ENCODE assay signal across 1 cellular context in the genomic region with DNA sequence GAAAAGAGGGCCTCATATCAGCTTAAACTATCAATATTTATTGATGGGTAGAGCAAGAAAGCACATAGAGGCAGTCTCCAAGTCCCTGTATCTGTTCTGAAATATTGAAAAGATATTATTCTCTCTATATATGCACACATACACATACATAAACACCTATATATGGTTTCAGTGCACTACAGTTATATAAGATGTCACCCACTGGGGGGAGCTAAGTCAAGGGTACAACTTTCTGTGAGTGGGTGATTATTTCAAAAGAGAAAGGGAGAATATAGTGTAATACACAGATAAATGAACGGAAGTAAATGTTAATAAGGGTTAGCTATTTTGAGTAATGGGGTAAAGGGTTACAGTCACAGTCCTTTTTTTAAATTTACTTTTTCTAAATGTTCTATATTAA.
TF ChIP-seq lines count a peak whose summit lies in the region.

No MANE protein-coding gene starts in this region.

TF ChIP-seq in H1, 55 proteins besides CTCF, POLR2A, EP300 and RAD21:
- no peak for TF ChIP-seq KDM5A (IDR thresholded peaks at IDR 0.05; ENCODE audit: low read length)
- no peak for TF ChIP-seq POU5F1 (IDR thresholded peaks at IDR 0.05; ENCODE audit: low read depth, low read length)
- TF ChIP-seq, protein P1, sequence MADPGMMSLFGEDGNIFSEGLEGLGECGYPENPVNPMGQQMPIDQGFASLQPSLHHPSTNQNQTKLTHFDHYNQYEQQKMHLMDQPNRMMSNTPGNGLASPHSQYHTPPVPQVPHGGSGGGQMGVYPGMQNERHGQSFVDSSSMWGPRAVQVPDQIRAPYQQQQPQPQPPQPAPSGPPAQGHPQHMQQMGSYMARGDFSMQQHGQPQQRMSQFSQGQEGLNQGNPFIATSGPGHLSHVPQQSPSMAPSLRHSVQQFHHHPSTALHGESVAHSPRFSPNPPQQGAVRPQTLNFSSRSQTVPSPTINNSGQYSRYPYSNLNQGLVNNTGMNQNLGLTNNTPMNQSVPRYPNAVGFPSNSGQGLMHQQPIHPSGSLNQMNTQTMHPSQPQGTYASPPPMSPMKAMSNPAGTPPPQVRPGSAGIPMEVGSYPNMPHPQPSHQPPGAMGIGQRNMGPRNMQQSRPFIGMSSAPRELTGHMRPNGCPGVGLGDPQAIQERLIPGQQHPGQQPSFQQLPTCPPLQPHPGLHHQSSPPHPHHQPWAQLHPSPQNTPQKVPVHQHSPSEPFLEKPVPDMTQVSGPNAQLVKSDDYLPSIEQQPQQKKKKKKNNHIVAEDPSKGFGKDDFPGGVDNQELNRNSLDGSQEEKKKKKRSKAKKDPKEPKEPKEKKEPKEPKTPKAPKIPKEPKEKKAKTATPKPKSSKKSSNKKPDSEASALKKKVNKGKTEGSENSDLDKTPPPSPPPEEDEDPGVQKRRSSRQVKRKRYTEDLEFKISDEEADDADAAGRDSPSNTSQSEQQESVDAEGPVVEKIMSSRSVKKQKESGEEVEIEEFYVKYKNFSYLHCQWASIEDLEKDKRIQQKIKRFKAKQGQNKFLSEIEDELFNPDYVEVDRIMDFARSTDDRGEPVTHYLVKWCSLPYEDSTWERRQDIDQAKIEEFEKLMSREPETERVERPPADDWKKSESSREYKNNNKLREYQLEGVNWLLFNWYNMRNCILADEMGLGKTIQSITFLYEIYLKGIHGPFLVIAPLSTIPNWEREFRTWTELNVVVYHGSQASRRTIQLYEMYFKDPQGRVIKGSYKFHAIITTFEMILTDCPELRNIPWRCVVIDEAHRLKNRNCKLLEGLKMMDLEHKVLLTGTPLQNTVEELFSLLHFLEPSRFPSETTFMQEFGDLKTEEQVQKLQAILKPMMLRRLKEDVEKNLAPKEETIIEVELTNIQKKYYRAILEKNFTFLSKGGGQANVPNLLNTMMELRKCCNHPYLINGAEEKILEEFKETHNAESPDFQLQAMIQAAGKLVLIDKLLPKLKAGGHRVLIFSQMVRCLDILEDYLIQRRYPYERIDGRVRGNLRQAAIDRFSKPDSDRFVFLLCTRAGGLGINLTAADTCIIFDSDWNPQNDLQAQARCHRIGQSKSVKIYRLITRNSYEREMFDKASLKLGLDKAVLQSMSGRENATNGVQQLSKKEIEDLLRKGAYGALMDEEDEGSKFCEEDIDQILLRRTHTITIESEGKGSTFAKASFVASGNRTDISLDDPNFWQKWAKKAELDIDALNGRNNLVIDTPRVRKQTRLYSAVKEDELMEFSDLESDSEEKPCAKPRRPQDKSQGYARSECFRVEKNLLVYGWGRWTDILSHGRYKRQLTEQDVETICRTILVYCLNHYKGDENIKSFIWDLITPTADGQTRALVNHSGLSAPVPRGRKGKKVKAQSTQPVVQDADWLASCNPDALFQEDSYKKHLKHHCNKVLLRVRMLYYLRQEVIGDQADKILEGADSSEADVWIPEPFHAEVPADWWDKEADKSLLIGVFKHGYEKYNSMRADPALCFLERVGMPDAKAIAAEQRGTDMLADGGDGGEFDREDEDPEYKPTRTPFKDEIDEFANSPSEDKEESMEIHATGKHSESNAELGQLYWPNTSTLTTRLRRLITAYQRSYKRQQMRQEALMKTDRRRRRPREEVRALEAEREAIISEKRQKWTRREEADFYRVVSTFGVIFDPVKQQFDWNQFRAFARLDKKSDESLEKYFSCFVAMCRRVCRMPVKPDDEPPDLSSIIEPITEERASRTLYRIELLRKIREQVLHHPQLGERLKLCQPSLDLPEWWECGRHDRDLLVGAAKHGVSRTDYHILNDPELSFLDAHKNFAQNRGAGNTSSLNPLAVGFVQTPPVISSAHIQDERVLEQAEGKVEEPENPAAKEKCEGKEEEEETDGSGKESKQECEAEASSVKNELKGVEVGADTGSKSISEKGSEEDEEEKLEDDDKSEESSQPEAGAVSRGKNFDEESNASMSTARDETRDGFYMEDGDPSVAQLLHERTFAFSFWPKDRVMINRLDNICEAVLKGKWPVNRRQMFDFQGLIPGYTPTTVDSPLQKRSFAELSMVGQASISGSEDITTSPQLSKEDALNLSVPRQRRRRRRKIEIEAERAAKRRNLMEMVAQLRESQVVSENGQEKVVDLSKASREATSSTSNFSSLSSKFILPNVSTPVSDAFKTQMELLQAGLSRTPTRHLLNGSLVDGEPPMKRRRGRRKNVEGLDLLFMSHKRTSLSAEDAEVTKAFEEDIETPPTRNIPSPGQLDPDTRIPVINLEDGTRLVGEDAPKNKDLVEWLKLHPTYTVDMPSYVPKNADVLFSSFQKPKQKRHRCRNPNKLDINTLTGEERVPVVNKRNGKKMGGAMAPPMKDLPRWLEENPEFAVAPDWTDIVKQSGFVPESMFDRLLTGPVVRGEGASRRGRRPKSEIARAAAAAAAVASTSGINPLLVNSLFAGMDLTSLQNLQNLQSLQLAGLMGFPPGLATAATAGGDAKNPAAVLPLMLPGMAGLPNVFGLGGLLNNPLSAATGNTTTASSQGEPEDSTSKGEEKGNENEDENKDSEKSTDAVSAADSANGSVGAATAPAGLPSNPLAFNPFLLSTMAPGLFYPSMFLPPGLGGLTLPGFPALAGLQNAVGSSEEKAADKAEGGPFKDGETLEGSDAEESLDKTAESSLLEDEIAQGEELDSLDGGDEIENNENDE (IDR thresholded peaks at IDR 0.05; ENCODE audit: insufficient replicate concordance, low read length), result no peak
- no peak for TF ChIP-seq SP4 (IDR thresholded peaks at IDR 0.05; ENCODE audit: low read length)
- TF ChIP-seq SRF (IDR thresholded peaks at IDR 0.05; ENCODE audit: low read depth, low read length), result no peak
- no peak for TF ChIP-seq KDM1A (IDR thresholded peaks at IDR 0.05; ENCODE audit: borderline replicate concordance, low read length)
- no peak for TF ChIP-seq TEAD4 (IDR thresholded peaks at IDR 0.05; ENCODE audit: low read depth, low read length)
- TF ChIP-seq FOSL1 (IDR thresholded peaks at IDR 0.05; ENCODE audit: insufficient read depth, low read depth, low read length), result no peak
- TF ChIP-seq BACH1 (IDR thresholded peaks at IDR 0.05; ENCODE audit: low read length), result no peak
- TF ChIP-seq GTF2F1 (IDR thresholded peaks at IDR 0.05; ENCODE audit: borderline replicate concordance, low read depth, low read length), result no peak
- TF ChIP-seq NANOG (IDR thresholded peaks at IDR 0.05; ENCODE audit: insufficient read depth, low read depth, low read length, poor library complexity, severe bottlenecking), result no peak
- no peak for TF ChIP-seq JUND (IDR thresholded peaks at IDR 0.05; ENCODE audit: low read length)
- TF ChIP-seq, protein P2, sequence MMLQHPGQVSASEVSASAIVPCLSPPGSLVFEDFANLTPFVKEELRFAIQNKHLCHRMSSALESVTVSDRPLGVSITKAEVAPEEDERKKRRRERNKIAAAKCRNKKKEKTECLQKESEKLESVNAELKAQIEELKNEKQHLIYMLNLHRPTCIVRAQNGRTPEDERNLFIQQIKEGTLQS (IDR thresholded peaks at IDR 0.05; ENCODE audit: insufficient read depth, low read depth, low read length), result no peak
- no peak for TF ChIP-seq RNF2 (IDR thresholded peaks at IDR 0.05; ENCODE audit: borderline replicate concordance, low read depth, low read length, missing control alignments, poor library complexity, severe bottlenecking)
- TF ChIP-seq POLR2AphosphoS5 (IDR thresholded peaks at IDR 0.05; ENCODE audit: low read depth, low read length), result no peak
- TF ChIP-seq, protein P3, sequence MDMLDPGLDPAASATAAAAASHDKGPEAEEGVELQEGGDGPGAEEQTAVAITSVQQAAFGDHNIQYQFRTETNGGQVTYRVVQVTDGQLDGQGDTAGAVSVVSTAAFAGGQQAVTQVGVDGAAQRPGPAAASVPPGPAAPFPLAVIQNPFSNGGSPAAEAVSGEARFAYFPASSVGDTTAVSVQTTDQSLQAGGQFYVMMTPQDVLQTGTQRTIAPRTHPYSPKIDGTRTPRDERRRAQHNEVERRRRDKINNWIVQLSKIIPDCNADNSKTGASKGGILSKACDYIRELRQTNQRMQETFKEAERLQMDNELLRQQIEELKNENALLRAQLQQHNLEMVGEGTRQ (IDR thresholded peaks at IDR 0.05; ENCODE audit: low read length), result no peak
- no peak for TF ChIP-seq ASH2L (IDR thresholded peaks at IDR 0.05; ENCODE audit: low read length)
- TF ChIP-seq SIN3A (conservative IDR thresholded peaks at IDR 0.05 in 1 of 2, IDR thresholded peaks at IDR 0.05 in 1 of 2; ENCODE audit: low read depth in 1 of 2, low read length in 2 of 2), result no peak
- no peak for TF ChIP-seq CHD2 (IDR thresholded peaks at IDR 0.05; ENCODE audit: low read length)
- TF ChIP-seq CHD1 (IDR thresholded peaks at IDR 0.05; ENCODE audit: low read depth, low read length), result no peak
